9 cellular contexts compared by ENCODE assay signal in the genomic region with DNA sequence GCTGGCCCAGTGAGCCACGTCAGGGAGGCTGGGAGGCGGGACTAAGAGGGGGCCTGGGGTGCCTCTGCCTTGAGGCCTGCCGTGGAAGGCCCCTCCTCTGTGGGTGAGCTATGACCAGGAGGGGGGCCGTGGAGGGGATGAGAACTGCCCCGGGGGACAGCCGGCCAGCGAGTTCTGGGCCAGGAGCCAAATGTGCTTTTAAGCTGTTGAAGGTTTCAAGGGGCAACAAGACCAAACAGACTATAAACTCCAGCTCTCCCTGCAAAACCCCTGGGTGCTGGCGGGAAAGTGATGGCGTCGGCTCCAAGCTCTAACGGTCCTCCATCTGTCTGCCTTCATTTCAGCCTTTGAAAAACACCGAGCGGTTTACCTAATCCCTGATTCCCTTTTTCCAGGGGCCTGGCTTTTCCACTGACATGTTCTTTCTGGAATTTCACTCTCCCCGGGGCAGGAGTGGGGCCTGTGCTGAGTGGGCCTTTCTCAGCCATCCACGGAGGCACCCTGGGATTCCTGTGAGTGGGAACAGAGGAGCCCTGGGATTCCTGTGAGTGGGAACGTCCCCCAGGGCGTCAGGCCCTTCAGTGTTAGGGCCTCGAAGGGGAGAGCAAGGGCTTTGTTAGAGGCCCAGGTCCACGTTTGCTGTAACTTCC.
DNase-seq lines count a peak whose midpoint lies in the region; ATAC-seq and TF ChIP-seq lines count a peak whose summit lies in the region.
"Had no signal": no experiment of that assay in that cellular context is flagged by ENCODE, and none has a peak within 500 bp of the region (broad histone marks: within the 10 kb centered on the region; RNA-seq: fewer than 3 reads in every experiment).

No MANE protein-coding gene starts in this region.

- H3K4me1 ChIP-seq in sigmoid colon, result peaks cover 0 to 93% (median 86%) of the 10 kb centered on the region in 4 donors

- H3K27me3 ChIP-seq in sigmoid colon, result no peaks in the 10 kb centered on the region

- peak overlapping the region in 2 of 4 donors; percentile 1 to 4 for H3K4me3 ChIP-seq in sigmoid colon

- H3K27ac ChIP-seq in RWPE1 (peak overlapping the region; percentile 83), sigmoid colon (peak overlapping the region; percentile 87 to 98 (median 94))

- DNase-seq in ELR (ENCODE audit: low read depth) (peak; percentile 61), RWPE1 (ENCODE audit: low spot score) (peak; percentile 44), glomerular visceral epithelial cell (ENCODE audit: extremely low spot score) (peak; percentile 90), sigmoid colon (peak; percentile 98), iPS-NIHi7 (ENCODE audit: extremely low spot score) (no peak)
- no peak for DNase-seq in activated CD4-positive, alpha-beta T cell treated with anti-CD3 and anti-CD28 coated beads, Interleukin-2, amount 10 ng/mL, durations not matched to agents 24 days and 14 days
- DNase-seq: activated CD4-positive, alpha-beta memory T cell treated with anti-CD3 and anti-CD28 coated beads for 36 hours had no signal

- TF ChIP-seq CTCF in RWPE1 (conservative IDR thresholded peaks at IDR 0.05; ENCODE audit: low read depth) (no peak), sigmoid colon (IDR thresholded peaks at IDR 0.05) (no peak)

- peaks cover 0 to 8% (median 1%) of the 10 kb centered on the region in 4 donors for H3K36me3 ChIP-seq in sigmoid colon

- ATAC-seq in GM18502 (IDR thresholded peaks at IDR 0.05; ENCODE audit: poor library complexity, unreplicated experiment) (no peak), GM21360 (IDR thresholded peaks at IDR 0.05; ENCODE audit: unreplicated experiment) (no peak)

- H3K27ac Mint-ChIP-seq in activated CD4-positive, alpha-beta T cell treated with anti-CD3 and anti-CD28 coated beads, Interleukin-2, amount 10 ng/mL, durations not matched to agents 24 days and 14 days, result no peak overlapping the region
- H3K27ac Mint-ChIP-seq: activated CD4-positive, alpha-beta memory T cell treated with anti-CD3 and anti-CD28 coated beads for 36 hours had no signal

- CTCF ChIA-PET in RWPE1 (lab: Yijun Ruan, JAX), result interaction anchor here (1.7 kb wide), 2 partner anchors 18 to 32 kb away, joined by 4 to 7 read pairs; no protein-coding TSS in a partner anchor

- no peaks in the 10 kb centered on the region for H3K27me3 Mint-ChIP-seq in activated CD4-positive, alpha-beta T cell treated with anti-CD3 and anti-CD28 coated beads, Interleukin-2, amount 10 ng/mL, durations not matched to agents 24 days and 14 days
- H3K27me3 Mint-ChIP-seq: activated CD4-positive, alpha-beta memory T cell treated with anti-CD3 and anti-CD28 coated beads for 36 hours had no signal

- no peaks in the 10 kb centered on the region for H3K9me3 Mint-ChIP-seq in activated CD4-positive, alpha-beta T cell treated with anti-CD3 and anti-CD28 coated beads, Interleukin-2, amount 10 ng/mL, durations not matched to agents 24 days and 14 days
- H3K9me3 Mint-ChIP-seq: activated CD4-positive, alpha-beta memory T cell treated with anti-CD3 and anti-CD28 coated beads for 36 hours had no signal

- H3K4me1 Mint-ChIP-seq in activated CD4-positive, alpha-beta T cell treated with anti-CD3 and anti-CD28 coated beads, Interleukin-2, amount 10 ng/mL, durations not matched to agents 24 days and 14 days, result no peaks in the 10 kb centered on the region

- no peak for TF ChIP-seq POLR2A in sigmoid colon (IDR thresholded peaks at IDR 0.05)

- H3K9me3 ChIP-seq in sigmoid colon, result no peaks in the 10 kb centered on the region

- peak in 2 of 4 donors; percentile 69 to 72 for TF ChIP-seq EP300 in sigmoid colon (IDR thresholded peaks at IDR 0.05)

- intact Hi-C loops in sigmoid colon (cut with DNase I), result no loop called here
- intact Hi-C loops in activated CD4-positive, alpha-beta T cell treated with anti-CD3 and anti-CD28 coated beads, Interleukin-2, amount 10 ng/mL, durations not matched to agents 24 days and 14 days (cut with micrococcal nuclease), result no loop called here

- POLR2A ChIA-PET in RWPE1 (lab: Yijun Ruan, JAX; ENCODE audit: low non-redundant PET), result no interaction called here

- whole genome bisulfite sequencing in sigmoid colon, 2 donors, result 37 to 51% methylated on average over 19 of the region's 19 CpGs

- H3K4me3 Mint-ChIP-seq in activated CD4-positive, alpha-beta T cell treated with anti-CD3 and anti-CD28 coated beads, Interleukin-2, amount 10 ng/mL, durations not matched to agents 24 days and 14 days, result no peak overlapping the region
- H3K4me3 Mint-ChIP-seq: activated CD4-positive, alpha-beta memory T cell treated with anti-CD3 and anti-CD28 coated beads for 36 hours had no signal

- no peaks in the 10 kb centered on the region for H3K36me3 Mint-ChIP-seq in activated CD4-positive, alpha-beta T cell treated with anti-CD3 and anti-CD28 coated beads, Interleukin-2, amount 10 ng/mL, durations not matched to agents 24 days and 14 days (ENCODE audit: low read depth)
- H3K36me3 Mint-ChIP-seq: activated CD4-positive, alpha-beta memory T cell treated with anti-CD3 and anti-CD28 coated beads for 36 hours had no signal

Comparison
In these comparisons a context has a peak if more than half of its experiments do, and no peak if none do; other contexts are left out.
1. DNase-seq: peak in ELR (single experiment), RWPE1 (single experiment), glomerular visceral epithelial cell (single experiment) and sigmoid colon (single experiment); none in iPS-NIHi7 (single experiment) and activated CD4-positive, alpha-beta T cell treated with anti-CD3 and anti-CD28 coated beads, Interleukin-2, amount 10 ng/mL, durations not matched to agents 24 days and 14 days (single experiment).